14 cellular contexts compared by ENCODE assay signal in genomic region chrX:41799661-41800060, GRCh38.
A peak's percentile ranks its signal among the peaks of the same experiment; 100 is the strongest.
DNase-seq lines count a peak whose midpoint lies in the region; TF ChIP-seq lines count a peak whose summit lies in the region.
"Had no signal": no experiment of that assay in that cellular context is flagged by ENCODE, and none has a peak within 500 bp of the region (broad histone marks: within the 10 kb centered on the region; RNA-seq: fewer than 3 reads in every experiment).

No MANE protein-coding gene starts in this region.

- H3K27me3 Mint-ChIP-seq in activated naive CD4-positive, alpha-beta T cell treated with anti-CD3 and anti-CD28 coated beads for 36 hours (ENCODE audit: low read depth): no peaks in the 10 kb centered on the region
- peaks cover 11% of the 10 kb centered on the region for H3K27me3 Mint-ChIP-seq in IgD-negative memory B cell

- H3K9me3 ChIP-seq in thymus (ENCODE audit: control insufficient read depth): no peaks in the 10 kb centered on the region

- H3K4me3 ChIP-seq in thymus (ENCODE audit: low read length) (no peak overlapping the region), brain microvascular endothelial cell (ENCODE audit: low read depth, low read length) (no peak overlapping the region)

- intact Hi-C loops in activated naive CD4-positive, alpha-beta T cell treated with anti-CD3 and anti-CD28 coated beads for 36 hours (cut with micrococcal nuclease): loop anchor here (2.0 to 10.0 kb wide), 6 partner anchors 108 to 1757 kb away; partner anchors contain the start of gene CASK

- peak overlapping the region; percentile 5 for H3K27ac ChIP-seq in thymus (ENCODE audit: low read depth)
- no peak overlapping the region for H3K27ac ChIP-seq in brain microvascular endothelial cell
- H3K27ac ChIP-seq: HL-60, RWPE1 had no signal

- no peak for TF ChIP-seq CTCF in brain microvascular endothelial cell (IDR thresholded peaks at IDR 0.05; ENCODE audit: low read depth, low read length, missing control alignments)

- H3K36me3 ChIP-seq in thymus (ENCODE audit: control insufficient read depth, insufficient read depth): no peaks in the 10 kb centered on the region
- H3K36me3 ChIP-seq in brain microvascular endothelial cell (replicated peaks): no peaks in the 10 kb centered on the region

- H3K4me3 Mint-ChIP-seq in activated naive CD4-positive, alpha-beta T cell treated with anti-CD3 and anti-CD28 coated beads for 36 hours: no peak overlapping the region
- no peak overlapping the region for H3K4me3 Mint-ChIP-seq in IgD-negative memory B cell

- CTCF ChIA-PET in activated naive CD4-positive, alpha-beta T cell treated with anti-CD3 and anti-CD28 coated beads for 36 hours (lab: Charles Lee): interaction anchor here (0.5 to 1.6 kb wide), 6 partner anchors 10 to 1760 kb away, joined by 3 to 6 read pairs (median 3); no protein-coding TSS in a partner anchor

- no peak for DNase-seq in activated naive CD4-positive, alpha-beta T cell treated with anti-CD3 and anti-CD28 coated beads for 36 hours
- no peak for DNase-seq in activated naive CD4-positive, alpha-beta T cell treated with anti-CD3 and anti-CD28 coated beads, Interleukin-2, amount 50 U/mL, for 16 hours
- DNase-seq in cerebellar cortex (ENCODE audit: low spot score): peak; percentile 27
- no peak for DNase-seq in brain microvascular endothelial cell
- DNase-seq in NCI-H1048 (lab: John Stamatoyannopoulos, UW): no peak
- DNase-seq: C1 segment of cervical spinal cord; COR-L47; NCI-H187; NCI-H2171; NK-92 treated with Interleukin-12 subunit alpha and Interleukin-12 subunit beta, amount 100 ng/mL, for 24 hours had no signal

- H3K27me3 ChIP-seq in thymus (ENCODE audit: control insufficient read depth, insufficient read depth) (no peaks in the 10 kb centered on the region), brain microvascular endothelial cell (replicated peaks) (no peaks in the 10 kb centered on the region)

- H3K4me1 Mint-ChIP-seq in activated naive CD4-positive, alpha-beta T cell treated with anti-CD3 and anti-CD28 coated beads for 36 hours (ENCODE audit: low read depth): peaks cover 45% of the 10 kb centered on the region
- H3K4me1 Mint-ChIP-seq in IgD-negative memory B cell: peaks cover 15 to 18% (median 16%) of the 10 kb centered on the region in 3 donors

- 92% methylated on average over 6 of the region's 6 CpGs for WGBS in thymus

- peaks cover 3% of the 10 kb centered on the region for H3K4me1 ChIP-seq in thymus (ENCODE audit: control insufficient read depth, insufficient read depth, low read length)

- peaks cover 10% of the 10 kb centered on the region for H3K9me3 Mint-ChIP-seq in activated naive CD4-positive, alpha-beta T cell treated with anti-CD3 and anti-CD28 coated beads for 36 hours
- peaks cover 0 to 2% (median 0%) of the 10 kb centered on the region in 3 donors for H3K9me3 Mint-ChIP-seq in IgD-negative memory B cell

- in situ Hi-C loops in brain microvascular endothelial cell (cut with HindIII; ENCODE audit: low pct_ligation_motif_present, low sequenced_read_pairs): no loop called here

- peak overlapping the region; percentile 18 for H3K27ac Mint-ChIP-seq in activated naive CD4-positive, alpha-beta T cell treated with anti-CD3 and anti-CD28 coated beads for 36 hours
- peak overlapping the region in 2 of 3 donors; percentile 3 to 41 for H3K27ac Mint-ChIP-seq in IgD-negative memory B cell

- H3K36me3 Mint-ChIP-seq in activated naive CD4-positive, alpha-beta T cell treated with anti-CD3 and anti-CD28 coated beads for 36 hours (ENCODE audit: low read depth): peaks cover 10% of the 10 kb centered on the region
- H3K36me3 Mint-ChIP-seq in IgD-negative memory B cell: peaks cover 4% of the 10 kb centered on the region
